Comparison of ENCODE assay signal across 9 cellular contexts in genomic region chr10:60572511-60573194, GRCh38.
DNase-seq lines count a peak whose midpoint lies in the region; ATAC-seq, FAIRE-seq and TF ChIP-seq lines count a peak whose summit lies in the region.
"Had no signal": no experiment of that assay in that cellular context is flagged by ENCODE, and none has a peak within 500 bp of the region (broad histone marks: within the 10 kb centered on the region; RNA-seq: fewer than 3 reads in every experiment).

No MANE protein-coding gene starts in this region.

- no peak for TF ChIP-seq RAD21 in SK-N-SH (IDR thresholded peaks at IDR 0.05; ENCODE audit: low read length)
- TF ChIP-seq RAD21 in HepG2 (CRISPR knock-in tag; IDR thresholded peaks at IDR 0.05), result no peak

- H3K9ac ChIP-seq in SK-N-SH (peak overlapping the region; percentile 70), colonic mucosa (ENCODE audit: low read depth in 2 of 2, low read length in 2 of 2) (no peak overlapping the region), HepG2 (ENCODE audit: insufficient read depth, low read depth, low read length) (no peak overlapping the region)

- FAIRE-seq in HepG2 (lab: Jason Lieb, UNC), result no peak
- FAIRE-seq: endometrium had no signal

- H4K20me1 ChIP-seq in SK-N-SH (ENCODE audit: insufficient read depth) (no peaks in the 10 kb centered on the region), HepG2 (ENCODE audit: insufficient read depth, low read length) (no peaks in the 10 kb centered on the region)

- TF ChIP-seq CTCF in SK-N-SH (IDR thresholded peaks at IDR 0.05), result no peak
- no peak for TF ChIP-seq CTCF in colonic mucosa (IDR thresholded peaks at IDR 0.05)
- TF ChIP-seq CTCF in HepG2 (CRISPR knock-in tag; IDR thresholded peaks at IDR 0.05), result no peak

- H3K4me3 ChIP-seq in SK-N-SH (ENCODE audit: low read depth in 2 of 2, low read length in 1 of 2) (peak overlapping the region; percentile 62 to 71), colonic mucosa (peak overlapping the region; percentile 19), HepG2 (replicated peaks in 1 of 3; ENCODE audit: insufficient read depth in 1 of 3, low read depth in 2 of 3, low read length in 3 of 3) (no peak overlapping the region)

- no peaks in the 10 kb centered on the region for H3K36me3 ChIP-seq in SK-N-SH (replicated peaks in 1 of 2; ENCODE audit: control insufficient read depth in 1 of 2, insufficient read depth in 2 of 2, low read length in 1 of 2)
- no peaks in the 10 kb centered on the region for H3K36me3 ChIP-seq in colonic mucosa
- H3K36me3 ChIP-seq in HepG2 (replicated peaks in 1 of 2; ENCODE audit: control insufficient read depth in 1 of 2, insufficient read depth in 2 of 2, low read length in 2 of 2), result no peaks in the 10 kb centered on the region

- no peak for TF ChIP-seq POLR2A in HepG2 (IDR thresholded peaks at IDR 0.05; ENCODE audit: insufficient read depth in 1 of 2, low read depth in 2 of 2, low read length in 2 of 2)

- ATAC-seq in HG02938 (IDR thresholded peaks at IDR 0.05; ENCODE audit: unreplicated experiment) (peak; percentile 43), HepG2 (peak; percentile 81), GM18517 (IDR thresholded peaks at IDR 0.05; ENCODE audit: unreplicated experiment) (no peak)

- CTCF ChIA-PET in SK-N-SH (lab: Yijun Ruan, JAX), result interaction anchor here (1.0 to 1.3 kb wide), 3 partner anchors 11 to 74 kb away, joined by 3 to 4 read pairs (median 3); no protein-coding TSS in a partner anchor
- CTCF ChIA-PET in HepG2 (lab: Yijun Ruan, JAX; ENCODE audit: low intra/inter-chr PET ratio, low total read pairs), result no interaction called here

- in situ Hi-C loops in HepG2 (cut with HindIII; ENCODE audit: extremely low pct_ligation_motif_present, low pct_unique_long_range_greater_than_20kb), result no loop called here

- H3K27me3 ChIP-seq in SK-N-SH (ENCODE audit: insufficient read depth) (no peaks in the 10 kb centered on the region), colonic mucosa (no peaks in the 10 kb centered on the region), HepG2 (ENCODE audit: control insufficient read depth in 1 of 2, insufficient read depth in 2 of 2, low read length in 2 of 2) (0 out of 5 replicates have a peak, but pooled peaks cover 0 to 3% of the 10 kb centered on the region in 2 experiments)

- H3K4me2 ChIP-seq in SK-N-SH (peak overlapping the region; percentile 79), HepG2 (ENCODE audit: low read depth, low read length) (peak overlapping the region; percentile 32; the same call in 1 of the 2 replicates)

- H2AFZ ChIP-seq in SK-N-SH (ENCODE audit: low read depth) (peak overlapping the region; percentile 94), HepG2 (ENCODE audit: low read length) (no peak overlapping the region)

- no peak for TF ChIP-seq EP300 in SK-N-SH (IDR thresholded peaks at IDR 0.05; ENCODE audit: borderline replicate concordance in 1 of 2, low read depth in 1 of 2, low read length in 1 of 2)
- no peak for TF ChIP-seq EP300 in HepG2 (IDR thresholded peaks at IDR 0.05; ENCODE audit: low read depth in 2 of 2, low read length in 2 of 2)
- no peak for TF ChIP-seq EP300 in HepG2 (CRISPR knock-in tag; IDR thresholded peaks at IDR 0.05; ENCODE audit: borderline replicate concordance)

- no peaks in the 10 kb centered on the region for H3K79me2 ChIP-seq in SK-N-SH (ENCODE audit: insufficient read depth)
- H3K79me2 ChIP-seq in HepG2 (ENCODE audit: insufficient read depth, low read length), result no peaks in the 10 kb centered on the region

- intact Hi-C loops in colonic mucosa (cut with DNase I) (no loop called here), HepG2 (cut with micrococcal nuclease; ENCODE audit: unreplicated experiment) (no loop called here)

- peaks cover 7% of the 10 kb centered on the region for H3F3A ChIP-seq in SK-N-SH (replicated peaks; ENCODE audit: insufficient read depth)

- no TSS peak for BruUV-seq in HepG2 (replicated peaks; lab: Mats Ljungman, UMichigan)

- POLR2A ChIA-PET in SK-N-SH (lab: Yijun Ruan, JAX), result no interaction called here
- POLR2A ChIA-PET in HepG2 (lab: Yijun Ruan, JAX), result no interaction called here

- peak overlapping the region; percentile 48 to 80 for H3K27ac ChIP-seq in SK-N-SH (ENCODE audit: low read depth in 2 of 2, low read length in 1 of 2)
- H3K27ac ChIP-seq in colonic mucosa, result no peak overlapping the region
- no peak overlapping the region for H3K27ac ChIP-seq in HepG2 (ENCODE audit: extremely low read length, insufficient read depth, low read length)

- H3K9me2 ChIP-seq in SK-N-SH, result no peaks in the 10 kb centered on the region

- DNase-seq in Ammon's horn (ENCODE audit: low spot score), result peak; percentile 82
- peak; percentile 46 for DNase-seq in SK-N-SH
- DNase-seq in colonic mucosa, result peak; percentile 35
- DNase-seq in HepG2 (ENCODE audit: low spot score), result peak; percentile 12
- peak; percentile 32 to 42 for DNase-seq in stimulated activated CD4-positive, alpha-beta T cell treated with anti-CD3 and anti-CD28 coated beads, Interleukin-2, amount 100 ng/mL, for 24 hours
- DNase-seq in NCI-H446 treated with DMSO at 0.1 percent for 48 hours (lab: John Stamatoyannopoulos, UW), result no peak

- 6% methylated on average over 12 of the region's 12 CpGs for WGBS in SK-N-SH (ENCODE audit: low lambda C conversion rate)
- 0% methylated on average over 12 of the region's 12 CpGs for WGBS in HepG2 (ENCODE audit: low lambda C conversion rate)

- H3K9me3 ChIP-seq in SK-N-SH (no peaks in the 10 kb centered on the region), colonic mucosa (no peaks in the 10 kb centered on the region), HepG2 (ENCODE audit: low read length) (no peaks in the 10 kb centered on the region)

- H3K4me1 ChIP-seq in SK-N-SH (ENCODE audit: control insufficient read depth in 1 of 2, insufficient read depth in 2 of 2, low read depth in 1 of 2, low read length in 1 of 2) (peaks cover 7 to 9% of the 10 kb centered on the region in 2 experiments; a peak in 3 of 4 replicates), colonic mucosa (peaks cover 5% of the 10 kb centered on the region), HepG2 (ENCODE audit: insufficient read depth, low read length) (no peaks in the 10 kb centered on the region)

TF ChIP-seq in SK-N-SH, 30 proteins besides CTCF, POLR2A, EP300 and RAD21:
- TF ChIP-seq MAX (IDR thresholded peaks at IDR 0.05; ENCODE audit: low read depth), result 0 out of 2 replicates have a peak, but pooled peaks have one; percentile 29
- TF ChIP-seq MXI1 (IDR thresholded peaks at IDR 0.05; ENCODE audit: low read depth, low read length), result peak; percentile 38; the same call in 1 of the 2 replicates
- no peak for TF ChIP-seq FOXJ3 (CRISPR knock-in tag; IDR thresholded peaks at IDR 0.05)
TF ChIP-seq in SK-N-SH: peak in this region for 2.

TF ChIP-seq in HepG2, 621 proteins besides CTCF, POLR2A, EP300 and RAD21:
- TF ChIP-seq POLR2G (IDR thresholded peaks at IDR 0.05; ENCODE audit: low read depth, low read length) (no peak), HNF4A (CRISPR knock-in tag; IDR thresholded peaks at IDR 0.05) (peak; percentile 50; the same call in 1 of the 2 replicates), HNF4G (IDR thresholded peaks at IDR 0.05; ENCODE audit: borderline replicate concordance, low read depth, low read length) (peak; percentile 24; the same call in 1 of the 2 replicates), HNF4G (CRISPR knock-in tag; IDR thresholded peaks at IDR 0.05; ENCODE audit: borderline replicate concordance, low read depth) (no peak), ZNF678 (CRISPR knock-in tag; IDR thresholded peaks at IDR 0.05) (no peak), ZNF263 (CRISPR knock-in tag; IDR thresholded peaks at IDR 0.05) (peak; percentile 55; the same call in 1 of the 2 replicates)

Comparison
In these comparisons a context has a peak if more than half of its experiments do, and no peak if none do; other contexts are left out.
1. H3K27ac ChIP-seq: peak in SK-N-SH (2 of 2); none in colonic mucosa (single experiment) and HepG2 (single experiment).
2. H3K4me3 ChIP-seq: peak in SK-N-SH (2 of 2) and colonic mucosa (single experiment); none in HepG2 (0 of 3).